18 cellular contexts compared by ENCODE assay signal in the genomic region with DNA sequence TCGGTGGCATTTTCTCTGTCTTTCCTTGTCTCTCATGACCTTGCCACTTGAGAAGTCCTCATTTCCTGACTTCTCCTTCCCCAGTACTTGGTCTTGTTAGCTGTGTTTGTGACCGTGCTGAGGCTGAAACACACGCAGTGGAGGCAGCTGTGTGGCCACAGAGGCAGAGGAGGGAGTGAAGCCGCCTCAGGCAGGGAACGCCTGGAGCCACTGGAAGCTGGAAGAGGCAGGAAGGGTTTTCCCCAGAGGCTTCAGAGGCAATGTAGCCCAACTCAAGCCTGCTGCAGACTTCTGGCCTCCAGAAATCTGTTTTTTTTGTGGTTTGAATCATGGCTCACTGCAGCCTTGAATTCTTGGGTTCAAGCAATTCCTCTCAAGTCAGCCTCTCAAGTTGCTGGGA. TPM values are rescaled to one million over a fixed set of nuclear protein-coding genes. Genes with fewer than 3 reads are reported as not detected.
DNase-seq lines count a peak whose midpoint lies in the region; ATAC-seq and TF ChIP-seq lines count a peak whose summit lies in the region.
"Had no signal": no experiment of that assay in that cellular context is flagged by ENCODE, and none has a peak within 500 bp of the region (broad histone marks: within the 10 kb centered on the region; RNA-seq: fewer than 3 reads in every experiment).

No MANE protein-coding gene starts in this region.

- TF ChIP-seq CTCF in brain microvascular endothelial cell (IDR thresholded peaks at IDR 0.05; ENCODE audit: low read depth, low read length, missing control alignments) (no peak), heart right ventricle (IDR thresholded peaks at IDR 0.05) (no peak)

- no peak overlapping the region for H3K4me3 Mint-ChIP-seq in activated naive CD8-positive, alpha-beta T cell treated with anti-CD3 and anti-CD28 coated beads for 36 hours
- H3K4me3 Mint-ChIP-seq: activated naive CD4-positive, alpha-beta T cell treated with anti-CD3 and anti-CD28 coated beads, Interleukin-2, amount 50 U/mL, for 24 hours; naive thymus-derived CD8-positive, alpha-beta T cell had no signal

- peaks cover 3 to 31% (median 16%) of the 10 kb centered on the region in 9 donors for H3K4me1 ChIP-seq in heart right ventricle
- H3K4me1 ChIP-seq: colonic mucosa had no signal

- H3K4me1 Mint-ChIP-seq in activated naive CD8-positive, alpha-beta T cell treated with anti-CD3 and anti-CD28 coated beads for 36 hours: peaks cover 13% of the 10 kb centered on the region

- ATAC-seq in heart right ventricle: peak; percentile 81 to 92 (median 89)
- ATAC-seq: naive thymus-derived CD8-positive, alpha-beta T cell had no signal

- no peaks in the 10 kb centered on the region for H3K9me3 Mint-ChIP-seq in activated naive CD8-positive, alpha-beta T cell treated with anti-CD3 and anti-CD28 coated beads for 36 hours
- H3K9me3 Mint-ChIP-seq: activated naive CD4-positive, alpha-beta T cell treated with anti-CD3 and anti-CD28 coated beads, Interleukin-2, amount 50 U/mL, for 24 hours; naive thymus-derived CD8-positive, alpha-beta T cell had no signal

- H3K27ac ChIP-seq in brain microvascular endothelial cell (no peak overlapping the region), heart right ventricle (peak overlapping the region in 5 of 10 donors; percentile 14 to 65 (median 46))
- H3K27ac ChIP-seq: colonic mucosa, RWPE1, vagina had no signal

- H3K27ac Mint-ChIP-seq in activated naive CD8-positive, alpha-beta T cell treated with anti-CD3 and anti-CD28 coated beads for 36 hours: no peak overlapping the region
- H3K27ac Mint-ChIP-seq: activated naive CD4-positive, alpha-beta T cell treated with anti-CD3 and anti-CD28 coated beads, Interleukin-2, amount 50 U/mL, for 24 hours; naive thymus-derived CD8-positive, alpha-beta T cell had no signal

- H3K27me3 ChIP-seq in brain microvascular endothelial cell (replicated peaks) (no peaks in the 10 kb centered on the region), heart right ventricle (no peaks in the 10 kb centered on the region)
- H3K27me3 ChIP-seq: colonic mucosa, vagina had no signal

- H3K36me3 ChIP-seq in brain microvascular endothelial cell (replicated peaks) (no peaks in the 10 kb centered on the region), heart right ventricle (no peaks in the 10 kb centered on the region)
- H3K36me3 ChIP-seq: colonic mucosa, vagina had no signal

- peaks cover 18% of the 10 kb centered on the region for H3K27me3 Mint-ChIP-seq in activated naive CD8-positive, alpha-beta T cell treated with anti-CD3 and anti-CD28 coated beads for 36 hours

- peak; percentile 64 for DNase-seq in AG20443 (ENCODE audit: low spot score)
- peak; percentile 14 for DNase-seq in brain microvascular endothelial cell
- DNase-seq in heart right ventricle: peak; percentile 66 to 72
- peak; percentile 83 for DNase-seq in posterior vena cava (ENCODE audit: low spot score)
- DNase-seq in activated naive CD8-positive, alpha-beta T cell treated with anti-CD3 and anti-CD28 coated beads for 36 hours: no peak
- no peak for DNase-seq in ACHN
- DNase-seq in NCI-H1048 (lab: John Stamatoyannopoulos, UW): no peak
- DNase-seq in DMS153 treated with DMSO at 0.1 percent for 48 hours (lab: John Stamatoyannopoulos, UW; ENCODE audit: unreplicated experiment): no peak
- DNase-seq: C1 segment of cervical spinal cord; colonic mucosa; mammary epithelial cell; naive thymus-derived CD8-positive, alpha-beta T cell; NCI-H1105 treated with DMSO at 0.1 percent for 48 hours; NCI-H2081 treated with DMSO at 0.1 percent for 48 hours; SW 1271 had no signal

- 44 to 45% methylated on average over 5 of the region's 5 CpGs for WGBS in heart right ventricle, 2 donors

- no peak overlapping the region for H3K4me3 ChIP-seq in brain microvascular endothelial cell (ENCODE audit: low read depth, low read length)
- H3K4me3 ChIP-seq in heart right ventricle: no peak overlapping the region
- H3K4me3 ChIP-seq: colonic mucosa, vagina had no signal

- intact Hi-C loops in heart right ventricle (cut with DNase I) (no loop called here), posterior vena cava (cut with DNase I) (no loop called here)

- in situ Hi-C loops in brain microvascular endothelial cell (cut with HindIII; ENCODE audit: low pct_ligation_motif_present, low sequenced_read_pairs): no loop called here
- in situ Hi-C loops in ACHN (cut with HindIII; ENCODE audit: low pct_ligation_motif_present, low pct_unique_long_range_greater_than_20kb, low sequenced_read_pairs): no loop called here

- H3K36me3 Mint-ChIP-seq in activated naive CD8-positive, alpha-beta T cell treated with anti-CD3 and anti-CD28 coated beads for 36 hours: no peaks in the 10 kb centered on the region

- no peaks in the 10 kb centered on the region for H3K9me3 ChIP-seq in heart right ventricle
- H3K9me3 ChIP-seq: colonic mucosa, vagina had no signal

RNA-seq across cellular contexts. Expression of a gene that starts 29.3 kb away (rescaled TPM):
- total RNA-seq in heart right ventricle (10 to 100 TPM; 19.1 to 42.2 (median 29.6) TPM), posterior vena cava (10 to 100 TPM; 69.9 to 72.8 TPM)
- 100 to 1,000 TPM in 1 of 2 donors, 10 to 100 TPM in 1; 28.3 to 148 TPM for polyA plus RNA-seq in heart right ventricle
- 10 to 100 TPM; 65.3 to 72.7 TPM for total RNA-seq in activated naive CD8-positive, alpha-beta T cell treated with anti-CD3 and anti-CD28 coated beads for 36 hours

Comparison
In these comparisons a context has a peak if more than half of its experiments do, and no peak if none do; other contexts are left out.
1. DNase-seq: peak in AG20443 (single experiment), brain microvascular endothelial cell (single experiment), heart right ventricle (2 of 2) and posterior vena cava (single experiment); none in activated naive CD8-positive, alpha-beta T cell treated with anti-CD3 and anti-CD28 coated beads for 36 hours (single experiment), ACHN (single experiment), NCI-H1048 (single experiment) and DMS153 treated with DMSO at 0.1 percent for 48 hours (single experiment).